ENCODE assay signal across 23 cellular contexts in genomic region chr1:8207202-8207601, GRCh38.
"Had no signal": no experiment of that assay in that cellular context is flagged by ENCODE, and none has a peak within 500 bp of the region (broad histone marks: within the 10 kb centered on the region; RNA-seq: fewer than 3 reads in every experiment).

No MANE protein-coding gene starts in this region.

- DNase-seq: effector CD4-positive, alpha-beta T cell; endodermal cell; erythroblast; heart right ventricle; hypothalamus; kidney glomerular epithelial cell; mucosa of descending colon; natural killer cell; nucleus accumbens; ovary; small intestine; stimulated activated CD4-positive, alpha-beta T cell treated with anti-CD3 and anti-CD28 coated beads, Interleukin-12 subunit alpha, Interleukin-12 subunit beta, amount 100 ng/mL, for 4 hours; stimulated activated naive CD4-positive, alpha-beta T cell; stomach; substantia nigra; transverse colon had no signal

- H3K4me3 ChIP-seq: coronary artery, heart right ventricle, mucosa of descending colon, neural progenitor cell, ovary, right atrium auricular region, stomach, thoracic aorta, transverse colon had no signal

- H3K36me3 Mint-ChIP-seq: natural killer cell, neural progenitor cell had no signal

- H3K9me3 Mint-ChIP-seq: endodermal cell, natural killer cell, neural progenitor cell had no signal

- H3K27me3 ChIP-seq: neural progenitor cell, ovary, right atrium auricular region, stomach, transverse colon had no signal

- H3K9ac ChIP-seq: neural progenitor cell had no signal

- ATAC-seq: heart right ventricle, mucosa of descending colon, natural killer cell had no signal

- H3K4me3 Mint-ChIP-seq: endodermal cell, natural killer cell, neural progenitor cell had no signal

- H3K27ac Mint-ChIP-seq: endodermal cell, natural killer cell, neural progenitor cell had no signal

- H2AFZ ChIP-seq: neural progenitor cell had no signal

- H3K9me3 ChIP-seq: heart right ventricle, mucosa of descending colon, ovary, right atrium auricular region, stomach, thoracic aorta, transverse colon had no signal

- FAIRE-seq: endothelial cell of umbilical vein, frontal cortex, islet of Langerhans, small intestine had no signal

- H3K27ac ChIP-seq: coronary artery, heart right ventricle, neural progenitor cell, ovary, right atrium auricular region, thoracic aorta, transverse colon had no signal

- H3K36me3 ChIP-seq: heart right ventricle, neural progenitor cell, ovary, right atrium auricular region, stomach, thoracic aorta, transverse colon had no signal
